29 cellular contexts compared by ENCODE assay signal in genomic region chr10:27479016-27479415, GRCh38. TPM values are rescaled to one million over a fixed set of nuclear protein-coding genes. Genes with fewer than 3 reads are reported as not detected.
DNase-seq lines count a peak whose midpoint lies in the region; ATAC-seq, FAIRE-seq and TF ChIP-seq lines count a peak whose summit lies in the region.
"Had no signal": no experiment of that assay in that cellular context is flagged by ENCODE, and none has a peak within 500 bp of the region (broad histone marks: within the 10 kb centered on the region; RNA-seq: fewer than 3 reads in every experiment).

No MANE protein-coding gene starts in this region.

- H3K27me3 ChIP-seq in bronchial epithelial cell (ENCODE audit: control insufficient read depth, insufficient read depth, low read length) (no peaks in the 10 kb centered on the region), keratinocyte (ENCODE audit: control insufficient read depth, extremely low read depth, insufficient read depth, low read length) (no peaks in the 10 kb centered on the region), lower lobe of right lung (ENCODE audit: low read depth) (peaks cover 2% of the 10 kb centered on the region)
- H3K27me3 ChIP-seq: BE2C, BLaER1 had no signal

- H3K4me3 Mint-ChIP-seq in activated T-cell treated with anti-CD3 and anti-CD28 coated beads, Interleukin-2, amount 50 U/mL, for 72 hours, result no peak overlapping the region
- H3K4me3 Mint-ChIP-seq: CD14-positive monocyte; CD4-positive, alpha-beta memory T cell; CD4-positive, CD25-positive, alpha-beta regulatory T cell; CD8-positive, alpha-beta memory T cell had no signal

- H3K27ac ChIP-seq in RWPE1 (no peak overlapping the region), epithelial cell of prostate (peak overlapping the region; percentile 14), keratinocyte (ENCODE audit: control insufficient read depth, insufficient read depth, low read length) (peak overlapping the region; percentile 43), lower lobe of right lung (no peak overlapping the region)
- H3K27ac ChIP-seq: BLaER1 had no signal

- H3K9me1 ChIP-seq in keratinocyte (ENCODE audit: control insufficient read depth, extremely low read depth, insufficient read depth, low read length), result no peaks in the 10 kb centered on the region

- POLR2A ChIA-PET in RWPE1 (lab: Yijun Ruan, JAX; ENCODE audit: low non-redundant PET), result no interaction called here

- no peak for ATAC-seq in lower lobe of right lung
- ATAC-seq in activated T-cell treated with anti-CD3 and anti-CD28 coated beads, Interleukin-2, amount 50 U/mL, for 72 hours (replicated peaks in 1 of 2), result no peak
- ATAC-seq: GM12878 had no signal

- H3K36me3 Mint-ChIP-seq in activated T-cell treated with anti-CD3 and anti-CD28 coated beads, Interleukin-2, amount 50 U/mL, for 72 hours (ENCODE audit: insufficient read depth in 2 of 2), result peaks cover 0 to 1% of the 10 kb centered on the region in 2 donors
- H3K36me3 Mint-ChIP-seq: CD14-positive monocyte; CD4-positive, alpha-beta memory T cell; CD4-positive, CD25-positive, alpha-beta regulatory T cell had no signal

- H3K9me3 ChIP-seq in keratinocyte (ENCODE audit: control insufficient read depth, low read depth, low read length), result no peaks in the 10 kb centered on the region
- no peaks in the 10 kb centered on the region for H3K9me3 ChIP-seq in lower lobe of right lung
- H3K9me3 ChIP-seq: BE2C had no signal

- H4K20me1 ChIP-seq in keratinocyte (ENCODE audit: control insufficient read depth, extremely low read depth, insufficient read depth, low read length), result no peaks in the 10 kb centered on the region
- H4K20me1 ChIP-seq: BLaER1 had no signal

- H3K36me3 ChIP-seq in bronchial epithelial cell (ENCODE audit: control insufficient read depth, insufficient read depth, low read length), result no peaks in the 10 kb centered on the region
- no peaks in the 10 kb centered on the region for H3K36me3 ChIP-seq in keratinocyte (ENCODE audit: control insufficient read depth in 2 of 2, extremely low read depth in 1 of 2, insufficient read depth in 2 of 2, low read length in 2 of 2)
- no peaks in the 10 kb centered on the region for H3K36me3 ChIP-seq in lower lobe of right lung
- H3K36me3 ChIP-seq: BE2C, BLaER1 had no signal

- CTCF ChIA-PET in RWPE1 (lab: Yijun Ruan, JAX), result interaction anchor here (0.6 kb wide), 1 partner anchor 21 kb away, joined by 3 read pairs; no protein-coding TSS in a partner anchor

- H3K9ac ChIP-seq in keratinocyte (ENCODE audit: control insufficient read depth, extremely low read depth, insufficient read depth, low read length), result no peak overlapping the region
- H3K9ac ChIP-seq: BLaER1 had no signal

- DNase-seq in RWPE1 (ENCODE audit: low spot score), result peak; percentile 19
- DNase-seq in bronchial epithelial cell (ENCODE audit: low read depth), result peak; percentile 87
- no peak for DNase-seq in epithelial cell of prostate (ENCODE audit: low read depth, low spot score)
- DNase-seq in keratinocyte (ENCODE audit: low read depth, low spot score), result no peak
- DNase-seq in NOMO-1 treated with DMSO at 0.1 percent for 48 hours (lab: John Stamatoyannopoulos, UW; ENCODE audit: unreplicated experiment), result no peak
- no peak for DNase-seq in lower lobe of right lung
- no peak for DNase-seq in activated T-cell treated with anti-CD3 and anti-CD28 coated beads, Interleukin-2, amount 50 U/mL, for 72 hours
- no peak for DNase-seq in activated T-cell treated with anti-CD3 and anti-CD28 coated beads, Interleukin-2, amount 50 U/mL, for 48 hours
- DNase-seq: 8988T; ACHN; BE2C; C1 segment of cervical spinal cord; CD4-positive, alpha-beta memory T cell; CD4-positive, CD25-positive, alpha-beta regulatory T cell; CD8-positive, alpha-beta memory T cell; COR-L47; DMS 273 treated with DMSO at 0.1 percent for 48 hours; DMS153; DMS53; DMS79; DND-41; EL; GDM1 had no signal

- intact Hi-C loops in lower lobe of right lung (cut with DNase I), result no loop called here

- H3K4me1 ChIP-seq in keratinocyte (ENCODE audit: control insufficient read depth, extremely low read depth, insufficient read depth, low read length), result peaks cover 61% of the 10 kb centered on the region
- H3K4me1 ChIP-seq in lower lobe of right lung, result no peaks in the 10 kb centered on the region
- H3K4me1 ChIP-seq: BE2C, BLaER1 had no signal

- dilution Hi-C loops in keratinocyte (cut with MboI; ENCODE audit: extremely low pct_ligation_motif_present, low sequenced_read_pairs), result no loop called here

- H3K4me3 ChIP-seq in bronchial epithelial cell (ENCODE audit: low read depth, low read length), result no peak overlapping the region
- H3K4me3 ChIP-seq in keratinocyte (ENCODE audit: control insufficient read depth in 2 of 3, extremely low read depth in 1 of 3, insufficient read depth in 2 of 3, low read depth in 1 of 3, low read length in 3 of 3), result no peak overlapping the region
- no peak overlapping the region for H3K4me3 ChIP-seq in lower lobe of right lung
- H3K4me3 ChIP-seq: BLaER1, GM12878 had no signal

- no peak overlapping the region for H3K27ac Mint-ChIP-seq in activated T-cell treated with anti-CD3 and anti-CD28 coated beads, Interleukin-2, amount 50 U/mL, for 72 hours
- H3K27ac Mint-ChIP-seq: CD14-positive monocyte; CD4-positive, alpha-beta memory T cell; CD4-positive, CD25-positive, alpha-beta regulatory T cell; CD8-positive, alpha-beta memory T cell had no signal

- no peaks in the 10 kb centered on the region for H3K27me3 Mint-ChIP-seq in activated T-cell treated with anti-CD3 and anti-CD28 coated beads, Interleukin-2, amount 50 U/mL, for 72 hours (ENCODE audit: low read depth)

- H3K79me2 ChIP-seq in keratinocyte (ENCODE audit: control insufficient read depth, insufficient read depth, low read length), result no peaks in the 10 kb centered on the region

- H3K4me1 Mint-ChIP-seq in activated T-cell treated with anti-CD3 and anti-CD28 coated beads, Interleukin-2, amount 50 U/mL, for 72 hours (ENCODE audit: low read depth), result no peaks in the 10 kb centered on the region
- H3K4me1 Mint-ChIP-seq: CD4-positive, alpha-beta memory T cell; CD4-positive, CD25-positive, alpha-beta regulatory T cell had no signal

- no peaks in the 10 kb centered on the region for H3K9me3 Mint-ChIP-seq in activated T-cell treated with anti-CD3 and anti-CD28 coated beads, Interleukin-2, amount 50 U/mL, for 72 hours

- no peak for FAIRE-seq in bronchial epithelial cell (lab: Jason Lieb, UNC)
- FAIRE-seq in keratinocyte (lab: Jason Lieb, UNC), result peak; percentile 86
- FAIRE-seq: A204.1, GM12878, GM12892, GM18507 had no signal

- H3K4me2 ChIP-seq in keratinocyte (ENCODE audit: control insufficient read depth, extremely low read depth, insufficient read depth, low read depth, low read length), result no peak overlapping the region
- H3K4me2 ChIP-seq: BLaER1 had no signal

- TF ChIP-seq CTCF in RWPE1 (conservative IDR thresholded peaks at IDR 0.05; ENCODE audit: low read depth) (no peak), bronchial epithelial cell (IDR thresholded peaks at IDR 0.05; ENCODE audit: insufficient read depth, low read length, severe bottlenecking) (no peak), keratinocyte (optimal IDR thresholded peaks at IDR 0.05 in 1 of 3, IDR thresholded peaks at IDR 0.05 in 1 of 3, conservative IDR thresholded peaks at IDR 0.05 in 1 of 3; ENCODE audit: extremely low read depth in 1 of 3, insufficient read depth in 2 of 3, low read length in 3 of 3) (no peak), lower lobe of right lung (IDR thresholded peaks at IDR 0.05) (no peak)

- H2AFZ ChIP-seq in keratinocyte (ENCODE audit: control insufficient read depth, low read length), result no peak overlapping the region

RNA-seq across cellular contexts. Expression of gene RAB18, which starts 25.1 kb away (rescaled TPM):
- 74.8 and 102 TPM in 2 replicates for total RNA-seq in bronchial epithelial cell
- polyA plus RNA-seq in keratinocyte, result 72.6 to 179 TPM (median 94.4 TPM) in 3 replicates
- 137 TPM for polyA plus RNA-seq in keratinocyte (2011; ENCODE audit: low read depth)
- 96.3 and 190 TPM in 2 replicates for polyA plus RNA-seq in keratinocyte (2011; cell fraction: cytosol; rRNA removed)
- 62.0 and 102 TPM in 2 replicates for polyA plus RNA-seq in keratinocyte (2011; cell fraction: nucleus; rRNA removed)
- polyA plus RNA-seq in keratinocyte (2012; ENCODE audit: low replicate concordance), result 107 and 125 TPM in 2 replicates
- 5.0 to 60.1 TPM (median 26.0 TPM) in 3 replicates for polyA minus RNA-seq in keratinocyte
- 49.7 TPM for polyA minus RNA-seq in keratinocyte (2011; cell fraction: cytosol; rRNA and poly(A)+ RNA removed)
- polyA minus RNA-seq in keratinocyte (2011; cell fraction: nucleus; rRNA and poly(A)+ RNA removed), result 23.1 and 49.6 TPM in 2 replicates
- total RNA-seq in lower lobe of right lung, result 97.2 TPM
- 10 to 100 TPM; 51.7 to 68.5 TPM for total RNA-seq in activated T-cell treated with anti-CD3 and anti-CD28 coated beads, Interleukin-2, amount 50 U/mL, for 72 hours

Comparison
In these comparisons a context has a peak if more than half of its experiments do, and no peak if none do; other contexts are left out.
1. DNase-seq: peak in RWPE1 (single experiment) and bronchial epithelial cell (single experiment); none in epithelial cell of prostate (single experiment), keratinocyte (single experiment), NOMO-1 treated with DMSO at 0.1 percent for 48 hours (single experiment), lower lobe of right lung (single experiment), activated T-cell treated with anti-CD3 and anti-CD28 coated beads, Interleukin-2, amount 50 U/mL, for 72 hours (0 of 2) and activated T-cell treated with anti-CD3 and anti-CD28 coated beads, Interleukin-2, amount 50 U/mL, for 48 hours (0 of 2).
2. H3K27ac ChIP-seq: peak in epithelial cell of prostate (single experiment) and keratinocyte (single experiment); none in RWPE1 (single experiment) and lower lobe of right lung (single experiment).